20 cellular contexts compared by ENCODE assay signal in genomic region chr2:216932806-216933579, GRCh38.
"Had no signal": no experiment of that assay in that cellular context is flagged by ENCODE, and none has a peak within 500 bp of the region (broad histone marks: within the 10 kb centered on the region; RNA-seq: fewer than 3 reads in every experiment).

No MANE protein-coding gene starts in this region.

- H3K4me1 ChIP-seq: left lung, prostate gland had no signal

- H3K27ac Mint-ChIP-seq: activated CD8-positive, alpha-beta T cell treated with anti-CD3 and anti-CD28 coated beads for 36 hours; activated naive CD4-positive, alpha-beta T cell treated with anti-CD3 and anti-CD28 coated beads, Interleukin-2, amount 50 U/mL, for 72 hours; memory B cell; nephron progenitor cell had no signal

- H3K4me3 Mint-ChIP-seq: activated CD8-positive, alpha-beta T cell treated with anti-CD3 and anti-CD28 coated beads for 36 hours; memory B cell; nephron progenitor cell had no signal

- DNase-seq: activated CD4-positive, alpha-beta T cell treated with anti-CD3 and anti-CD28 coated beads for 48 hours; activated CD8-positive, alpha-beta memory T cell treated with anti-CD3 and anti-CD28 coated beads, Interleukin-2, amount 50 U/mL, for 4 hours; activated CD8-positive, alpha-beta T cell treated with anti-CD3 and anti-CD28 coated beads for 36 hours; activated gamma-delta T cell; activated T-cell treated with anti-CD3 and anti-CD28 coated beads, Interleukin-2, amount 50 U/mL, for 48 hours; effector CD8-positive, alpha-beta T cell; foreskin fibroblast; hippocampal formation; kidney; left lung; nephron progenitor cell; right cardiac atrium; small intestine; stimulated activated naive CD8-positive, alpha-beta T cell treated with anti-CD3 and anti-CD28 coated beads, Interleukin-15, Interleukin-2, amounts not matched to agents 100 U/mL and 50 U/mL, for 24 hours; T-helper 9 cell; trophoblast cell had no signal

- H3K4me3 ChIP-seq: left lung, prostate gland had no signal

- H3K36me3 Mint-ChIP-seq: activated naive CD4-positive, alpha-beta T cell treated with anti-CD3 and anti-CD28 coated beads, Interleukin-2, amount 50 U/mL, for 72 hours; memory B cell had no signal

- H3K9me3 ChIP-seq: left lung, prostate gland had no signal

- ATAC-seq: activated CD8-positive, alpha-beta T cell treated with anti-CD3 and anti-CD28 coated beads for 36 hours; activated naive CD4-positive, alpha-beta T cell treated with anti-CD3 and anti-CD28 coated beads, Interleukin-2, amount 50 U/mL, for 72 hours; left lung; stimulated activated naive CD8-positive, alpha-beta T cell treated with anti-CD3 and anti-CD28 coated beads, Interleukin-15, Interleukin-2, amounts not matched to agents 100 U/mL and 50 U/mL, for 24 hours had no signal

- H3K27me3 ChIP-seq: left lung had no signal

- H3K9me3 Mint-ChIP-seq: activated CD8-positive, alpha-beta T cell treated with anti-CD3 and anti-CD28 coated beads for 36 hours; activated naive CD4-positive, alpha-beta T cell treated with anti-CD3 and anti-CD28 coated beads, Interleukin-2, amount 50 U/mL, for 72 hours; memory B cell had no signal

- H3K4me1 Mint-ChIP-seq: memory B cell had no signal

- H3K27ac ChIP-seq: left lung, prostate gland had no signal

- FAIRE-seq: endothelial cell of umbilical vein, kidney, small intestine had no signal

- H3K36me3 ChIP-seq: left lung, prostate gland had no signal
